1 cellular context compared by ENCODE assay signal in the genomic region with DNA sequence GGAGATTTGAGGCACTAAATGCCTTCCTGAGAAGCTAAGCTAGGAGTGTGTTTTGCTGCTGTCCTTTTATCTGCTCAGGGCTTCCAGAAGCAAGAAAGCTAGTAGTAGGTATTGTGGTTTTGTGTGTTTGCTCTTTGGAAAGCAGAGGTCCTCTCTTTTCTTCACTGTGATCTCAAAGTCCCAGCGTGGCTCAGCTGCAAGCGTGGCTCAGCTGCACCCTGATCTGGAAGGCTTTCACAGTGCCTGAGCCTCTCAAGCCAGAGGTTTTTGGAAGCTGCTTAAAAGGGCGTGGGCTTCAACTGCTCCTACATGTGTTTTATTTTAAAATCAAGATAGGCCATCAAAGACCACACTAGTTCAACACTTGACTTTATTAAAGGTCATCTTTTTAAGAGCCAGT.
TF ChIP-seq lines count a peak whose summit lies in the region.

No MANE protein-coding gene starts in this region.

TF ChIP-seq in GM23338, 12 proteins besides CTCF, POLR2A, EP300 and RAD21 (continued from another document):
- TF ChIP-seq, protein P1, sequence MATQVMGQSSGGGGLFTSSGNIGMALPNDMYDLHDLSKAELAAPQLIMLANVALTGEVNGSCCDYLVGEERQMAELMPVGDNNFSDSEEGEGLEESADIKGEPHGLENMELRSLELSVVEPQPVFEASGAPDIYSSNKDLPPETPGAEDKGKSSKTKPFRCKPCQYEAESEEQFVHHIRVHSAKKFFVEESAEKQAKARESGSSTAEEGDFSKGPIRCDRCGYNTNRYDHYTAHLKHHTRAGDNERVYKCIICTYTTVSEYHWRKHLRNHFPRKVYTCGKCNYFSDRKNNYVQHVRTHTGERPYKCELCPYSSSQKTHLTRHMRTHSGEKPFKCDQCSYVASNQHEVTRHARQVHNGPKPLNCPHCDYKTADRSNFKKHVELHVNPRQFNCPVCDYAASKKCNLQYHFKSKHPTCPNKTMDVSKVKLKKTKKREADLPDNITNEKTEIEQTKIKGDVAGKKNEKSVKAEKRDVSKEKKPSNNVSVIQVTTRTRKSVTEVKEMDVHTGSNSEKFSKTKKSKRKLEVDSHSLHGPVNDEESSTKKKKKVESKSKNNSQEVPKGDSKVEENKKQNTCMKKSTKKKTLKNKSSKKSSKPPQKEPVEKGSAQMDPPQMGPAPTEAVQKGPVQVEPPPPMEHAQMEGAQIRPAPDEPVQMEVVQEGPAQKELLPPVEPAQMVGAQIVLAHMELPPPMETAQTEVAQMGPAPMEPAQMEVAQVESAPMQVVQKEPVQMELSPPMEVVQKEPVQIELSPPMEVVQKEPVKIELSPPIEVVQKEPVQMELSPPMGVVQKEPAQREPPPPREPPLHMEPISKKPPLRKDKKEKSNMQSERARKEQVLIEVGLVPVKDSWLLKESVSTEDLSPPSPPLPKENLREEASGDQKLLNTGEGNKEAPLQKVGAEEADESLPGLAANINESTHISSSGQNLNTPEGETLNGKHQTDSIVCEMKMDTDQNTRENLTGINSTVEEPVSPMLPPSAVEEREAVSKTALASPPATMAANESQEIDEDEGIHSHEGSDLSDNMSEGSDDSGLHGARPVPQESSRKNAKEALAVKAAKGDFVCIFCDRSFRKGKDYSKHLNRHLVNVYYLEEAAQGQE (IDR thresholded peaks at IDR 0.05; ENCODE audit: unreplicated experiment) = no peak
- no peak for TF ChIP-seq ETS1 (IDR thresholded peaks at IDR 0.05)
- TF ChIP-seq EZH2 (IDR thresholded peaks at IDR 0.05; ENCODE audit: low read depth, unreplicated experiment) = no peak
- no peak for TF ChIP-seq EZH2phosphoT487 (IDR thresholded peaks at IDR 0.05; ENCODE audit: unreplicated experiment)
- TF ChIP-seq ZNF114 (CRISPR knock-in tag; IDR thresholded peaks at IDR 0.05) = no peak
- TF ChIP-seq STAT1 (IDR thresholded peaks at IDR 0.05; ENCODE audit: unreplicated experiment) = no peak
- no peak for TF ChIP-seq JUNB (IDR thresholded peaks at IDR 0.05; ENCODE audit: unreplicated experiment)
- TF ChIP-seq POLR2AphosphoS5 (IDR thresholded peaks at IDR 0.05; ENCODE audit: low read depth) = no peak
- no peak for TF ChIP-seq ZNF462 (CRISPR knock-in tag; IDR thresholded peaks at IDR 0.05)
TF ChIP-seq in GM23338: peak in this region for 0.
